ENCODE assay signal across 8 cellular contexts in the genomic region with DNA sequence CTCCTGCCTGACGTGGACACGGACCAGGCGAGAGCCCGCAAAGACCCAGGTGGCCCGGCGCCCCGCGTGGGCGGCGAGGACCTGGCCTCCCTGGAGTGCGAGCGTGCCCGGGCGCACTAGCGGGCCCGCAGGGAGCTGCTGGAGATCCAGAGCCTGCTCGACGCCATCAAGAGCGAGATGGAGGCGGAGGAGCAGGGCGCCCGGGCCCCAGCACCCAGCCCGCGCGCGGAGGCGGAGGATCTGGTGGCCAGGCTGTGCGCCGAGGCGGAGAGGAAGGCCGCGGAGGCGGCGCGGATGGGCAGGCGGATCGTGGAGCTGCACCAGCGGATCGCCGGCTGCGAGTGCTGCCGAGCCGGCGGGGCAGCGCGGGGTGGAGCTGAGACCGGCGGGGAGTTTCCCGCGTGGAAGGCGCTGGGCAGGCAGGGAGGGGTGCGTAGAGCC. TPM values are rescaled to one million over a fixed set of nuclear protein-coding genes. Genes with fewer than 3 reads are reported as not detected.
A peak's percentile ranks its signal among the peaks of the same experiment; 100 is the strongest.
DNase-seq lines count a peak whose midpoint lies in the region; ATAC-seq and TF ChIP-seq lines count a peak whose summit lies in the region.

No MANE protein-coding gene starts in this region.

- H3K9me3 ChIP-seq in lung (ENCODE audit: control insufficient read depth in 2 of 2, insufficient read depth in 1 of 2, low read length in 1 of 2), result no peaks in the 10 kb centered on the region

- CTCF ChIA-PET in WTC11 (lab: Charles Lee), result interaction anchor here (1.4 to 1.8 kb wide), 4 partner anchors 16 to 43 kb away, joined by 5 to 12 read pairs (median 6); a partner anchor contains a TSS

- peak; percentile 41 for DNase-seq in AG08395 (ENCODE audit: low spot score)
- DNase-seq in WTC11 (ENCODE audit: low spot score), result peak; percentile 60
- no peak for DNase-seq in chondrocyte (ENCODE audit: low spot score)
- DNase-seq in lung (ENCODE audit: low spot score), result no peak
- peak; percentile 11 for DNase-seq in stimulated activated CD8-positive, alpha-beta memory T cell treated with anti-CD3 and anti-CD28 coated beads, Interleukin-7, amount 100 ng/mL, for 24 hours (ENCODE audit: low read depth)
- DNase-seq in UCSD-AML1 (lab: John Stamatoyannopoulos, UW; ENCODE audit: unreplicated experiment), result no peak
- no peak for DNase-seq in posterior vena cava (ENCODE audit: low spot score)
- no peak for DNase-seq in NCI-H774 (lab: John Stamatoyannopoulos, UW)

- peak overlapping the region; percentile 46 for H3K4me3 ChIP-seq in lung

- H3K9me3 Mint-ChIP-seq in WTC11 (peaks cover 3% of the 10 kb centered on the region; the same call in 1 of the 2 replicates), chondrocyte (ENCODE audit: low read depth) (peaks cover 8% of the 10 kb centered on the region)

- no peaks in the 10 kb centered on the region for H3K27me3 ChIP-seq in lung (ENCODE audit: control insufficient read depth, insufficient read depth)

- H3K4me1 Mint-ChIP-seq in WTC11, result peaks cover 2% of the 10 kb centered on the region; the same call in 1 of the 2 replicates
- peaks cover 12% of the 10 kb centered on the region for H3K4me1 Mint-ChIP-seq in chondrocyte (ENCODE audit: low read depth)

- POLR2A ChIA-PET in WTC11 (lab: Charles Lee), result no interaction called here

- H3K27me3 Mint-ChIP-seq in WTC11 (ENCODE audit: low read depth) (peaks cover 62% of the 10 kb centered on the region), chondrocyte (ENCODE audit: low read depth) (no peaks in the 10 kb centered on the region)

- TF ChIP-seq CTCF in WTC11 (IDR thresholded peaks at IDR 0.05), result no peak
- TF ChIP-seq CTCF in chondrocyte (IDR thresholded peaks at IDR 0.05), result no peak
- no peak for TF ChIP-seq CTCF in lung (IDR thresholded peaks at IDR 0.05; ENCODE audit: control extremely low read depth, extremely low read depth)

- H3K4me3 Mint-ChIP-seq in WTC11, result peak overlapping the region; percentile 41
- peak overlapping the region; percentile 63 for H3K4me3 Mint-ChIP-seq in chondrocyte (ENCODE audit: unreplicated experiment)

- intact Hi-C loops in posterior vena cava (cut with DNase I), result no loop called here

- no peak overlapping the region for H3K27ac ChIP-seq in lung (ENCODE audit: low read depth in 1 of 2, low read length in 1 of 2)

- H3K4me1 ChIP-seq in lung (ENCODE audit: control insufficient read depth in 2 of 2, insufficient read depth in 2 of 2, low read length in 2 of 2), result peaks cover 0 to 6% of the 10 kb centered on the region in 2 donors

- H3K27ac Mint-ChIP-seq in WTC11, result no peak overlapping the region
- no peak overlapping the region for H3K27ac Mint-ChIP-seq in chondrocyte (ENCODE audit: unreplicated experiment)

- no peaks in the 10 kb centered on the region for H3K36me3 ChIP-seq in lung (ENCODE audit: control insufficient read depth in 2 of 2, insufficient read depth in 2 of 2, low read length in 2 of 2)

- ATAC-seq in WTC11 (peak; percentile 78), lung (ENCODE audit: insufficient read depth, low FRiP score) (peak; percentile 58)

- H3K36me3 Mint-ChIP-seq in WTC11, result no peaks in the 10 kb centered on the region
- no peaks in the 10 kb centered on the region for H3K36me3 Mint-ChIP-seq in chondrocyte (ENCODE audit: low read depth)

- 10 to 11% methylated on average over 48 to 52 of the region's 52 CpGs for WGBS in lung, 2 donors

TF ChIP-seq in WTC11, 78 proteins besides CTCF, POLR2A, EP300 and RAD21 (continues in another document):
- TF ChIP-seq CBFB (CRISPR knock-in tag; IDR thresholded peaks at IDR 0.05; ENCODE audit: low read depth) (no peak), AR (CRISPR knock-in tag; IDR thresholded peaks at IDR 0.05) (no peak), TP53 (CRISPR knock-in tag; IDR thresholded peaks at IDR 0.05) (no peak), FOXP4 (CRISPR knock-in tag; IDR thresholded peaks at IDR 0.05) (no peak), KAT7 (CRISPR knock-in tag; IDR thresholded peaks at IDR 0.05; ENCODE audit: borderline replicate concordance) (no peak), RORB (CRISPR knock-in tag; IDR thresholded peaks at IDR 0.05) (no peak), TEAD4 (CRISPR knock-in tag; IDR thresholded peaks at IDR 0.05) (0 out of 2 replicates have a peak, but pooled peaks have one; percentile 13)
- TF ChIP-seq, protein P1, sequence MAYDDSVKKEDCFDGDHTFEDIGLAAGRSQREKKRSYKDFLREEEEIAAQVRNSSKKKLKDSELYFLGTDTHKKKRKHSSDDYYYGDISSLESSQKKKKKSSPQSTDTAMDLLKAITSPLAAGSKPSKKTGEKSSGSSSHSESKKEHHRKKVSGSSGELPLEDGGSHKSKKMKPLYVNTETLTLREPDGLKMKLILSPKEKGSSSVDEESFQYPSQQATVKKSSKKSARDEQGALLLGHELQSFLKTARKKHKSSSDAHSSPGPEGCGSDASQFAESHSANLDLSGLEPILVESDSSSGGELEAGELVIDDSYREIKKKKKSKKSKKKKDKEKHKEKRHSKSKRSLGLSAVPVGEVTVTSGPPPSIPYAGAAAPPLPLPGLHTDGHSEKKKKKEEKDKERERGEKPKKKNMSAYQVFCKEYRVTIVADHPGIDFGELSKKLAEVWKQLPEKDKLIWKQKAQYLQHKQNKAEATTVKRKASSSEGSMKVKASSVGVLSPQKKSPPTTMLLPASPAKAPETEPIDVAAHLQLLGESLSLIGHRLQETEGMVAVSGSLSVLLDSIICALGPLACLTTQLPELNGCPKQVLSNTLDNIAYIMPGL (CRISPR knock-in tag; IDR thresholded peaks at IDR 0.05), result 0 out of 2 replicates have a peak, but pooled peaks have one; percentile 29

RNA-seq across cellular contexts. Expression of gene MRFAP1, which starts 18.2 kb away (rescaled TPM):
- total RNA-seq in WTC11 (2021) (296 to 319 TPM (median 303 TPM) in 3 replicates), chondrocyte (247 to 293 TPM (median 250 TPM) in 3 replicates), lung (100 to 1,000 TPM; 193 to 244 TPM), posterior vena cava (100 to 1,000 TPM; 223 to 237 TPM)
- polyA plus RNA-seq in lung, result 100 to 1,000 TPM; 183 to 286 TPM

RNA-seq across cellular contexts. Expression of gene S100P, which starts 35.0 kb away (rescaled TPM):
- total RNA-seq in WTC11 (2021), result 0.55 TPM in 1 of 3 replicates, not detected in the others
- 0.95 to 1.1 TPM in 2 of 3 replicates, not detected in the other for total RNA-seq in chondrocyte
- total RNA-seq in lung, result 10 to 100 TPM; 34.2 to 64.5 TPM
- 100 to 1,000 TPM in 1 of 2 donors, 10 to 100 TPM in 1; 38.7 to 118 TPM for polyA plus RNA-seq in lung
- 1 to 10 TPM; 3.5 to 7.8 TPM for total RNA-seq in posterior vena cava

RNA-seq across cellular contexts. Expression of gene MRFAP1L1, which starts 51.0 kb away (rescaled TPM):
- total RNA-seq in WTC11 (2021), result 52.0 to 56.9 TPM (median 54.4 TPM) in 3 replicates
- total RNA-seq in chondrocyte, result 44.7 to 52.9 TPM (median 46.5 TPM) in 3 replicates
- 10 to 100 TPM; 46.1 to 75.1 TPM for total RNA-seq in lung
- 10 to 100 TPM; 53.7 to 58.9 TPM for polyA plus RNA-seq in lung
- total RNA-seq in posterior vena cava, result 10 to 100 TPM; 35.9 to 43.8 TPM

RNA-seq across cellular contexts. Expression of gene BLOC1S4, which starts 57.3 kb away (rescaled TPM):
- 21.4 to 23.4 TPM (median 21.9 TPM) in 3 replicates for total RNA-seq in WTC11 (2021)
- 15.5 to 16.7 TPM (median 16.2 TPM) in 3 replicates for total RNA-seq in chondrocyte
- total RNA-seq in lung, result 10 to 100 TPM in 1 of 2 donors, 1 to 10 TPM in 1; 8.0 to 15.2 TPM
- 10 to 100 TPM in 1 of 2 donors, 1 to 10 TPM in 1; 9.5 to 13.7 TPM for polyA plus RNA-seq in lung
- 1 to 10 TPM; 8.3 to 9.7 TPM for total RNA-seq in posterior vena cava

Comparison
In these comparisons a context has a peak if more than half of its experiments do, and no peak if none do; other contexts are left out.
1. DNase-seq: peak in AG08395 (single experiment), WTC11 (single experiment) and stimulated activated CD8-positive, alpha-beta memory T cell treated with anti-CD3 and anti-CD28 coated beads, Interleukin-7, amount 100 ng/mL, for 24 hours (single experiment); none in chondrocyte (single experiment), lung (single experiment), UCSD-AML1 (single experiment), posterior vena cava (single experiment) and NCI-H774 (single experiment).
2. RNA of gene S100P, which starts 35.0 kb away (total RNA-seq): 34.2 to 64.5 TPM in lung; 3.5 to 7.8 TPM in posterior vena cava, 0.95 to 1.1 TPM in chondrocyte and 0.55 TPM in WTC11; every median in the first group is over 4 times any median in the second.